In the genomic region with DNA sequence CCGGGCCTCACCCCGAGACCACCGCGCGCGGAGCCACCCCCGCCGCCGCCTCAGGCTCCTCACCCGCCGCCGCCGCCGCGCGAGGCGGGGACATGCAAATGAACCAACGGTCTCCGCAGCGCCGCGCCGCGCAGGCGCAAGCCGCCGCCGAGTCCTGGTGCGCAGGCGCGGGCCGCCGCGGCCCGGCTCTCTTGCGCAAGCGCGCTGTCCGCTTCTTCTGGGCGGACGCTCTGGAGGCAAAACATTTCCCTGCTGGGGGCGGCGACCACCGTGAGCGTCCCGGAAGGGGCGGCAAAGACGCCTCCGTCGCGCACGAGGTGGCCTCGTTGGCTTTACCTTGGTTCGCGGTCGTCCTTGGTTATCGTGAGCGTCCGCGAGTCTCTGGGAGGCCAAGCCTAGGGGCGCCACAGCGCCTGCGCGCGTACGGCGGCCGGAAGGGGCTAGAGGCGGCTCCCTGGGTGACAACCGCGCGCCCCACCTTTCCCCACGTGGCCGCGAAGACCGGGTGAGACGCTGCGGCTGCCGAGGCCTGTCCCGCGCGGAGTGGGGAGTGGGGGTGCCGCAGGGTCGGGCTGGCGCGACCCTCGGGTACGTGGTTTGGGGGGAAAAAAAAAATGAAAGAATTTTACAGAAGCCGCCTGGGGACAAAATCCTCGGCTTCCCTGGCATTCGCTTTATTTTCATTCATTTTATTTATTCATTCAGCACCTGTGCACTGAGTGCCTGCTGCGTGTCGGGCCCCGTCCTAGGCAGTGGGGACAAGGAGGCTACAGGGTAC, we compare ENCODE assay signal across 1 cellular context.
TF ChIP-seq lines count a peak whose summit lies in the region.

A gene (plus strand): TSS at position 178 of the 778 bp plus-strand sequence. CDS start 607 bp downstream, outside the sequence.
A gene (minus strand): TSS at position 92 of the 778 bp plus-strand sequence. CDS start 2,446 bp downstream, outside the sequence.

TF ChIP-seq in HepG2, 621 proteins besides CTCF, POLR2A, EP300 and RAD21 (continued from another document and continues in another):
- TF ChIP-seq, protein P1, sequence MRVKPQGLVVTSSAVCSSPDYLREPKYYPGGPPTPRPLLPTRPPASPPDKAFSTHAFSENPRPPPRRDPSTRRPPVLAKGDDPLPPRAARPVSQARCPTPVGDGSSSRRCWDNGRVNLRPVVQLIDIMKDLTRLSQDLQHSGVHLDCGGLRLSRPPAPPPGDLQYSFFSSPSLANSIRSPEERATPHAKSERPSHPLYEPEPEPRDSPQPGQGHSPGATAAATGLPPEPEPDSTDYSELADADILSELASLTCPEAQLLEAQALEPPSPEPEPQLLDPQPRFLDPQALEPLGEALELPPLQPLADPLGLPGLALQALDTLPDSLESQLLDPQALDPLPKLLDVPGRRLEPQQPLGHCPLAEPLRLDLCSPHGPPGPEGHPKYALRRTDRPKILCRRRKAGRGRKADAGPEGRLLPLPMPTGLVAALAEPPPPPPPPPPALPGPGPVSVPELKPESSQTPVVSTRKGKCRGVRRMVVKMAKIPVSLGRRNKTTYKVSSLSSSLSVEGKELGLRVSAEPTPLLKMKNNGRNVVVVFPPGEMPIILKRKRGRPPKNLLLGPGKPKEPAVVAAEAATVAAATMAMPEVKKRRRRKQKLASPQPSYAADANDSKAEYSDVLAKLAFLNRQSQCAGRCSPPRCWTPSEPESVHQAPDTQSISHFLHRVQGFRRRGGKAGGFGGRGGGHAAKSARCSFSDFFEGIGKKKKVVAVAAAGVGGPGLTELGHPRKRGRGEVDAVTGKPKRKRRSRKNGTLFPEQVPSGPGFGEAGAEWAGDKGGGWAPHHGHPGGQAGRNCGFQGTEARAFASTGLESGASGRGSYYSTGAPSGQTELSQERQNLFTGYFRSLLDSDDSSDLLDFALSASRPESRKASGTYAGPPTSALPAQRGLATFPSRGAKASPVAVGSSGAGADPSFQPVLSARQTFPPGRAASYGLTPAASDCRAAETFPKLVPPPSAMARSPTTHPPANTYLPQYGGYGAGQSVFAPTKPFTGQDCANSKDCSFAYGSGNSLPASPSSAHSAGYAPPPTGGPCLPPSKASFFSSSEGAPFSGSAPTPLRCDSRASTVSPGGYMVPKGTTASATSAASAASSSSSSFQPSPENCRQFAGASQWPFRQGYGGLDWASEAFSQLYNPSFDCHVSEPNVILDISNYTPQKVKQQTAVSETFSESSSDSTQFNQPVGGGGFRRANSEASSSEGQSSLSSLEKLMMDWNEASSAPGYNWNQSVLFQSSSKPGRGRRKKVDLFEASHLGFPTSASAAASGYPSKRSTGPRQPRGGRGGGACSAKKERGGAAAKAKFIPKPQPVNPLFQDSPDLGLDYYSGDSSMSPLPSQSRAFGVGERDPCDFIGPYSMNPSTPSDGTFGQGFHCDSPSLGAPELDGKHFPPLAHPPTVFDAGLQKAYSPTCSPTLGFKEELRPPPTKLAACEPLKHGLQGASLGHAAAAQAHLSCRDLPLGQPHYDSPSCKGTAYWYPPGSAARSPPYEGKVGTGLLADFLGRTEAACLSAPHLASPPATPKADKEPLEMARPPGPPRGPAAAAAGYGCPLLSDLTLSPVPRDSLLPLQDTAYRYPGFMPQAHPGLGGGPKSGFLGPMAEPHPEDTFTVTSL (CRISPR knock-in tag; IDR thresholded peaks at IDR 0.05; ENCODE audit: borderline replicate concordance) = peak; percentile 75; the same call in 1 of the 2 replicates
- TF ChIP-seq TSC22D2 (CRISPR knock-in tag; IDR thresholded peaks at IDR 0.05; ENCODE audit: borderline replicate concordance) (no peak; the same call in 1 of the 2 replicates), ZSCAN12 (CRISPR knock-in tag; IDR thresholded peaks at IDR 0.05) (no peak), ZNF234 (CRISPR knock-in tag; conservative IDR thresholded peaks at IDR 0.05) (0 out of 2 replicates have a peak, but pooled peaks have one; percentile 71), SYNCRIP (IDR thresholded peaks at IDR 0.05; ENCODE audit: insufficient read depth, low read depth, low read length) (no peak), REL (CRISPR knock-in tag; conservative IDR thresholded peaks at IDR 0.05) (peak; percentile 94), ZFP36L2 (CRISPR knock-in tag; IDR thresholded peaks at IDR 0.05) (peak; percentile 36; the same call in 1 of the 2 replicates), ZNF569 (CRISPR knock-in tag; IDR thresholded peaks at IDR 0.05; ENCODE audit: borderline replicate concordance) (no peak), ZBTB7B (CRISPR knock-in tag; IDR thresholded peaks at IDR 0.05) (peak; percentile 66), PHF21A (CRISPR knock-in tag; IDR thresholded peaks at IDR 0.05) (no peak), TBX2 (CRISPR knock-in tag; IDR thresholded peaks at IDR 0.05; ENCODE audit: borderline replicate concordance) (peak; percentile 72; the same call in 1 of the 2 replicates), HOXD1 (CRISPR knock-in tag; IDR thresholded peaks at IDR 0.05) (no peak; the same call in 1 of the 2 replicates), NAIF1 (CRISPR knock-in tag; IDR thresholded peaks at IDR 0.05; ENCODE audit: borderline replicate concordance) (no peak), NFIC (IDR thresholded peaks at IDR 0.05; ENCODE audit: low read length) (no peak), THYN1 (CRISPR knock-in tag; IDR thresholded peaks at IDR 0.05; ENCODE audit: borderline replicate concordance, low read depth) (no peak), ZBTB1 (CRISPR knock-in tag; IDR thresholded peaks at IDR 0.05; ENCODE audit: borderline replicate concordance) (no peak), POLR2G (IDR thresholded peaks at IDR 0.05; ENCODE audit: low read depth, low read length) (peak; percentile 72), ZNF30 (CRISPR knock-in tag; IDR thresholded peaks at IDR 0.05) (peak; percentile 73; the same call in 1 of the 2 replicates), ZNF230 (CRISPR knock-in tag; IDR thresholded peaks at IDR 0.05) (peak; percentile 97), ZNF713 (CRISPR knock-in tag; IDR thresholded peaks at IDR 0.05) (peak; percentile 76; the same call in 1 of the 2 replicates), ZNF3 (CRISPR knock-in tag; IDR thresholded peaks at IDR 0.05) (no peak), CCAR2 (optimal IDR thresholded peaks at IDR 0.05; ENCODE audit: low read depth, low read length) (no peak), ZKSCAN8 (CRISPR knock-in tag; IDR thresholded peaks at IDR 0.05; ENCODE audit: borderline replicate concordance) (0 out of 2 replicates have a peak, but pooled peaks have one; percentile 25), HNRNPLL (IDR thresholded peaks at IDR 0.05; ENCODE audit: low read depth, low read length, poor library complexity, severe bottlenecking) (no peak), RELA (CRISPR knock-in tag; IDR thresholded peaks at IDR 0.05) (no peak)
- TF ChIP-seq, protein P2, sequence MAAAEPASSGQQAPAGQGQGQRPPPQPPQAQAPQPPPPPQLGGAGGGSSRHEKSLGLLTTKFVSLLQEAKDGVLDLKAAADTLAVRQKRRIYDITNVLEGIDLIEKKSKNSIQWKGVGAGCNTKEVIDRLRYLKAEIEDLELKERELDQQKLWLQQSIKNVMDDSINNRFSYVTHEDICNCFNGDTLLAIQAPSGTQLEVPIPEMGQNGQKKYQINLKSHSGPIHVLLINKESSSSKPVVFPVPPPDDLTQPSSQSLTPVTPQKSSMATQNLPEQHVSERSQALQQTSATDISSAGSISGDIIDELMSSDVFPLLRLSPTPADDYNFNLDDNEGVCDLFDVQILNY (CRISPR knock-in tag; conservative IDR thresholded peaks at IDR 0.05) = no peak; the same call in 1 of the 2 replicates
- TF ChIP-seq, protein P3, sequence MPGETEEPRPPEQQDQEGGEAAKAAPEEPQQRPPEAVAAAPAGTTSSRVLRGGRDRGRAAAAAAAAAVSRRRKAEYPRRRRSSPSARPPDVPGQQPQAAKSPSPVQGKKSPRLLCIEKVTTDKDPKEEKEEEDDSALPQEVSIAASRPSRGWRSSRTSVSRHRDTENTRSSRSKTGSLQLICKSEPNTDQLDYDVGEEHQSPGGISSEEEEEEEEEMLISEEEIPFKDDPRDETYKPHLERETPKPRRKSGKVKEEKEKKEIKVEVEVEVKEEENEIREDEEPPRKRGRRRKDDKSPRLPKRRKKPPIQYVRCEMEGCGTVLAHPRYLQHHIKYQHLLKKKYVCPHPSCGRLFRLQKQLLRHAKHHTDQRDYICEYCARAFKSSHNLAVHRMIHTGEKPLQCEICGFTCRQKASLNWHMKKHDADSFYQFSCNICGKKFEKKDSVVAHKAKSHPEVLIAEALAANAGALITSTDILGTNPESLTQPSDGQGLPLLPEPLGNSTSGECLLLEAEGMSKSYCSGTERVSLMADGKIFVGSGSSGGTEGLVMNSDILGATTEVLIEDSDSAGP (CRISPR knock-in tag; IDR thresholded peaks at IDR 0.05; ENCODE audit: borderline replicate concordance) = peak; percentile 78; the same call in 1 of the 2 replicates
- TF ChIP-seq, protein P4, sequence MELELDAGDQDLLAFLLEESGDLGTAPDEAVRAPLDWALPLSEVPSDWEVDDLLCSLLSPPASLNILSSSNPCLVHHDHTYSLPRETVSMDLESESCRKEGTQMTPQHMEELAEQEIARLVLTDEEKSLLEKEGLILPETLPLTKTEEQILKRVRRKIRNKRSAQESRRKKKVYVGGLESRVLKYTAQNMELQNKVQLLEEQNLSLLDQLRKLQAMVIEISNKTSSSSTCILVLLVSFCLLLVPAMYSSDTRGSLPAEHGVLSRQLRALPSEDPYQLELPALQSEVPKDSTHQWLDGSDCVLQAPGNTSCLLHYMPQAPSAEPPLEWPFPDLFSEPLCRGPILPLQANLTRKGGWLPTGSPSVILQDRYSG (CRISPR knock-in tag; IDR thresholded peaks at IDR 0.05) = 0 out of 2 replicates have a peak, but pooled peaks have one; percentile 58
- TF ChIP-seq, protein P5, sequence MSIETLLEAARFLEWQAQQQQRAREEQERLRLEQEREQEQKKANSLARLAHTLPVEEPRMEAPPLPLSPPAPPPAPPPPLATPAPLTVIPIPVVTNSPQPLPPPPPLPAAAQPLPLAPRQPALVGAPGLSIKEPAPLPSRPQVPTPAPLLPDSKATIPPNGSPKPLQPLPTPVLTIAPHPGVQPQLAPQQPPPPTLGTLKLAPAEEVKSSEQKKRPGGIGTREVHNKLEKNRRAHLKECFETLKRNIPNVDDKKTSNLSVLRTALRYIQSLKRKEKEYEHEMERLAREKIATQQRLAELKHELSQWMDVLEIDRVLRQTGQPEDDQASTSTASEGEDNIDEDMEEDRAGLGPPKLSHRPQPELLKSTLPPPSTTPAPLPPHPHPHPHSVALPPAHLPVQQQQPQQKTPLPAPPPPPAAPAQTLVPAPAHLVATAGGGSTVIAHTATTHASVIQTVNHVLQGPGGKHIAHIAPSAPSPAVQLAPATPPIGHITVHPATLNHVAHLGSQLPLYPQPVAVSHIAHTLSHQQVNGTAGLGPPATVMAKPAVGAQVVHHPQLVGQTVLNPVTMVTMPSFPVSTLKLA (IDR thresholded peaks at IDR 0.05) = peak; percentile 77
- TF ChIP-seq, protein P6, sequence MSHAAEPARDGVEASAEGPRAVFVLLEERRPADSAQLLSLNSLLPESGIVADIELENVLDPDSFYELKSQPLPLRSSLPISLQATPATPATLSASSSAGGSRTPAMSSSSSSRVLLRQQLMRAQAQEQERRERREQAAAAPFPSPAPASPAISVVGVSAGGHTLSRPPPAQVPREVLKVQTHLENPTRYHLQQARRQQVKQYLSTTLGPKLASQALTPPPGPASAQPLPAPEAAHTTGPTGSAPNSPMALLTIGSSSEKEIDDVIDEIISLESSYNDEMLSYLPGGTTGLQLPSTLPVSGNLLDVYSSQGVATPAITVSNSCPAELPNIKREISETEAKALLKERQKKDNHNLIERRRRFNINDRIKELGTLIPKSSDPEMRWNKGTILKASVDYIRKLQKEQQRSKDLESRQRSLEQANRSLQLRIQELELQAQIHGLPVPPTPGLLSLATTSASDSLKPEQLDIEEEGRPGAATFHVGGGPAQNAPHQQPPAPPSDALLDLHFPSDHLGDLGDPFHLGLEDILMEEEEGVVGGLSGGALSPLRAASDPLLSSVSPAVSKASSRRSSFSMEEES (CRISPR knock-in tag; IDR thresholded peaks at IDR 0.05) = peak; percentile 73
